In genomic region chr5:151223447-151224264, GRCh38 we compare ENCODE assay signal across 8 cellular contexts. TPM values are rescaled to one million over a fixed set of nuclear protein-coding genes. Genes with fewer than 3 reads are reported as not detected.
A peak's percentile ranks its signal among the peaks of the same experiment; 100 is the strongest.
DNase-seq lines count a peak whose midpoint lies in the region; ATAC-seq and TF ChIP-seq lines count a peak whose summit lies in the region.

CCDC69 (minus strand) TSS chr5:151224092; CDS start chr5:151223970, 122 bp downstream.

- peak within 1 kb of the TSS; percentile 87 for H3K27ac ChIP-seq in stomach smooth muscle (ENCODE audit: low read length)

- no peaks in the 10 kb centered on the region for H3K27me3 ChIP-seq in stomach smooth muscle (ENCODE audit: control insufficient read depth in 1 of 2, insufficient read depth in 2 of 2, low read length in 2 of 2)

- H3K36me3 ChIP-seq in mucosa of descending colon (ENCODE audit: low read depth) (no peaks in the 10 kb centered on the region), stomach smooth muscle (ENCODE audit: control insufficient read depth in 2 of 2, insufficient read depth in 2 of 2, low read length in 2 of 2) (peaks cover 0 to 2% of the 10 kb centered on the region in 2 donors)

- peak; percentile 6 for TF ChIP-seq POLR2A in erythroblast (IDR thresholded peaks at IDR 0.05; ENCODE audit: low read length)

- intact Hi-C loops in CD14-positive monocyte (cut with micrococcal nuclease): loop anchor here in 1 of 2 donors (2.0 kb wide), 1 partner anchor 15 kb away; no protein-coding TSS in a partner anchor
- intact Hi-C loops in mucosa of descending colon (cut with DNase I, micrococcal nuclease): no loop called here

- H3K4me3 ChIP-seq in mucosa of descending colon (peak within 1 kb of the TSS; percentile 38), stomach smooth muscle (ENCODE audit: low read length in 2 of 2) (peak within 1 kb of the TSS; percentile 93 to 94)

- H3K4me1 ChIP-seq in mucosa of descending colon (ENCODE audit: low read depth) (peaks cover 19% of the 10 kb centered on the region), stomach smooth muscle (ENCODE audit: control insufficient read depth, insufficient read depth, low read length) (peaks cover 46% of the 10 kb centered on the region)

- peak within 1 kb of the TSS; percentile 90 to 93 for H3K9ac ChIP-seq in stomach smooth muscle (ENCODE audit: low read length in 2 of 2)

- H3K36me3 Mint-ChIP-seq in CD14-positive monocyte: peaks cover 29 to 38% of the 10 kb centered on the region in 2 donors

- H3K4me3 Mint-ChIP-seq in CD14-positive monocyte: peak within 1 kb of the TSS; percentile 90 to 96

- peaks cover 0 to 3% (median 0%) of the 10 kb centered on the region in 3 donors for H3K27me3 Mint-ChIP-seq in CD14-positive monocyte (ENCODE audit: low read depth in 3 of 3)

- ATAC-seq in GM19023 (IDR thresholded peaks at IDR 0.05; ENCODE audit: unreplicated experiment) (peak; percentile 82), HG03139 (IDR thresholded peaks at IDR 0.05; ENCODE audit: unreplicated experiment) (peak; percentile 65), mucosa of descending colon (peak; percentile 86)

- peaks cover 64% of the 10 kb centered on the region for H3K4me1 Mint-ChIP-seq in CD14-positive monocyte

- peak; percentile 57 for DNase-seq in CD14-positive monocyte (ENCODE audit: low spot score)
- peak; percentile 5 for DNase-seq in NCI-H82 treated with DMSO at 0.1 percent for 48 hours (lab: John Stamatoyannopoulos, UW; ENCODE audit: unreplicated experiment)
- peak; percentile 63 for DNase-seq in activated CD8-positive, alpha-beta memory T cell treated with anti-CD3 and anti-CD28 coated beads, Interleukin-2, amount 50 U/mL, for 4 hours
- DNase-seq in erythroblast (lab: John Stamatoyannopoulos, UW): peak; percentile 80 to 84
- peak; percentile 82 to 84 (median 82) for DNase-seq in mucosa of descending colon

- H3K9me3 ChIP-seq in mucosa of descending colon: no peaks in the 10 kb centered on the region
- H3K9me3 ChIP-seq in stomach smooth muscle (ENCODE audit: control insufficient read depth in 2 of 2, low read length in 2 of 2): no peaks in the 10 kb centered on the region

- H3K9me3 Mint-ChIP-seq in CD14-positive monocyte: peaks cover 0 to 2% (median 0%) of the 10 kb centered on the region in 7 donors

- TF ChIP-seq CTCF in CD14-positive monocyte (IDR thresholded peaks at IDR 0.05) (no peak), mucosa of descending colon (IDR thresholded peaks at IDR 0.05) (no peak)

- peak within 1 kb of the TSS; percentile 92 to 97 (median 94) for H3K27ac Mint-ChIP-seq in CD14-positive monocyte

RNA-seq across cellular contexts. Expression of gene CCDC69, which starts in this region (rescaled TPM):
- polyA plus RNA-seq in CD14-positive monocyte: 10 to 100 TPM; 68.4 to 84.1 TPM
- total RNA-seq in mucosa of descending colon: 100 to 1,000 TPM in 1 of 3 donors, 10 to 100 TPM in 1, 1 to 10 TPM in 1; 8.8 to 190 (median 23.4) TPM

Comparison
In these comparisons a context has a peak if more than half of its experiments do, and no peak if none do; other contexts are left out.
1. Peak in every context shown above with its lines: DNase-seq, ATAC-seq, H3K4me3 ChIP-seq and H3K27ac ChIP-seq.
2. DNase-seq: peak in every context shown above with its lines; median percentile 82 in erythroblast; 82 in mucosa of descending colon; 63 in activated CD8-positive, alpha-beta memory T cell treated with anti-CD3 and anti-CD28 coated beads, Interleukin-2, amount 50 U/mL, for 4 hours; 57 in CD14-positive monocyte; 5 in NCI-H82 treated with DMSO at 0.1 percent for 48 hours.